ENCODE assay signal across 1 cellular context in genomic region chr17:42337442-42337841, GRCh38.
TF ChIP-seq lines count a peak whose summit lies in the region.

No MANE protein-coding gene starts in this region.

TF ChIP-seq in GM23338, 12 proteins besides CTCF, POLR2A, EP300 and RAD21:
- TF ChIP-seq ZNF462 (CRISPR knock-in tag; IDR thresholded peaks at IDR 0.05) (no peak), EZH2 (IDR thresholded peaks at IDR 0.05; ENCODE audit: low read depth, unreplicated experiment) (no peak), ETS1 (IDR thresholded peaks at IDR 0.05) (no peak), NANOG (IDR thresholded peaks at IDR 0.05; ENCODE audit: borderline replicate concordance) (no peak), STAT1 (IDR thresholded peaks at IDR 0.05; ENCODE audit: unreplicated experiment) (no peak), ZNF331 (CRISPR knock-in tag; IDR thresholded peaks at IDR 0.05; ENCODE audit: low read depth) (no peak), CREB1 (CRISPR knock-in tag; IDR thresholded peaks at IDR 0.05; ENCODE audit: low read depth) (no peak), REST (IDR thresholded peaks at IDR 0.05; ENCODE audit: unreplicated experiment) (no peak), ZNF114 (CRISPR knock-in tag; IDR thresholded peaks at IDR 0.05) (no peak), JUNB (IDR thresholded peaks at IDR 0.05; ENCODE audit: unreplicated experiment) (no peak), EZH2phosphoT487 (IDR thresholded peaks at IDR 0.05; ENCODE audit: unreplicated experiment) (no peak), POLR2AphosphoS5 (IDR thresholded peaks at IDR 0.05; ENCODE audit: low read depth) (no peak)
TF ChIP-seq in GM23338: peak in this region for 0.
